In genomic region chr18:10119528-10119927, GRCh38 we compare ENCODE assay signal across 8 cellular contexts.
"Had no signal": no experiment of that assay in that cellular context is flagged by ENCODE, and none has a peak within 500 bp of the region (broad histone marks: within the 10 kb centered on the region; RNA-seq: fewer than 3 reads in every experiment).

No MANE protein-coding gene starts in this region.

- H3K9ac ChIP-seq: GM23248 had no signal

- H3K36me3 ChIP-seq: HAP-1 had no signal

- FAIRE-seq: HTR-8/SVneo had no signal

- H2AFZ ChIP-seq: GM23248 had no signal

- ATAC-seq: HCT116 had no signal

- DNase-seq: GM23248, GOT3, H7, IMR-90, KBM-7 had no signal

- H3K27ac ChIP-seq: GM23248 had no signal

- H3K4me3 ChIP-seq: GM23248, HAP-1 had no signal
